Comparison of ENCODE assay signal across 5 cellular contexts in the genomic region with DNA sequence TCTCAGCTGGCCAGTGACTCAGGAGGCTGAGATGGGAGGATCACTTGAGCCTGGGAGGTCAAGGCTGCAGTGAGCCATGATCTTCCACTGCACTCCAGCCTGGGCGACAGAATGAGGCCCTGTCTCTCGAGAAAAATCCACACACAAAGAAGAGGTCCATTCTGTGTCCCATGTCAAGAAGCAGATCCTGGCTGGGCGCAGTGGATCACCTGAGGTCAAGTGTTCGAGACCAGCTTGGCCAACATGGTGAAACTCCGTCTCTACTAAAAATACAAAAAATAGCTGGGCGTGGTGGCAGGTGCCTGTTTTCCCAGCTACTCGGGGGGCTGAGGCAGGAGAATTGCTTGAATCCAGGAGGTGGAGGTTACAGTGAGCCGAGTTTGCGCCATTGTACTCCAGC. TPM values are rescaled to one million over a fixed set of nuclear protein-coding genes. Genes with fewer than 3 reads are reported as not detected.
"Had no signal": no experiment of that assay in that cellular context is flagged by ENCODE, and none has a peak within 500 bp of the region (broad histone marks: within the 10 kb centered on the region; RNA-seq: fewer than 3 reads in every experiment).

No MANE protein-coding gene starts in this region.

RNA-seq across cellular contexts. Expression of a gene that starts 20.5 kb away (rescaled TPM):
- total RNA-seq: ascending aorta, bronchial epithelial cell, MCF 10A, NCI-H460, PC-9 had no signal
